Comparison of ENCODE assay signal across 24 cellular contexts in the genomic region with DNA sequence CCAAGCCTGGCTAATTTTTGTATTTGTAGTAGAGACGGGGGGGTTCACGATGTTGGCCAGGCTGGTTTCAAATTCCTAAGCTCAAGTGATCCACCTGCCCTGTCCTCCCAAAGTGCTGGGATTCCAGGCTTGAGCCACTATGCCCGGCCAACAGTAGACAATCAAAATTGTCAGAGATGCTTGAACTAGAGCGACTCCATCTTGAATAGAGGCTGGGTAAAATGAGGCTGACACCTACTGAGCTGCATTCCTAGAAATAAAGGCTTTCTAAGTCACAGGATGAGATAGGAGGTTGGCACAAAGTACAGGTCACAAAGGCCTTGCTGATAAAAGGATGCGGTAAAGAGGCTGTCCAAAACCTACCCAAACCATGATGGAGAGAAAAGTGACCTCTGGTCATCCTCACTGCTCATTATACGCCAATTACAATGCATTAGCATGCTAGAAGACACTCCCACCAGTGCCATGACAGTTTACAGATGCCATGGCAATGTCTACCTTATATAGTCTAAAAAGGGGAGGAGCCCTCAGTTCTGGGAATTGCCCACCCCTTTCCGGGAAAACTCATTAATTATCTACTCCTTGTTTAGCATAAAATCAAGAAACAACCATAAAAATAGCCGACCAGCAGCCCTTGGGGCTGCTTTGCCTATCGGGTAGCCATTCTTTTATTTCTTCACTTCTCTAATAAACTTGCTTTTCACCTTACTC.
"Had no signal": no experiment of that assay in that cellular context is flagged by ENCODE, and none has a peak within 500 bp of the region (broad histone marks: within the 10 kb centered on the region; RNA-seq: fewer than 3 reads in every experiment).

No MANE protein-coding gene starts in this region.

- H3K27ac Mint-ChIP-seq: activated CD8-positive, alpha-beta T cell treated with anti-CD3 and anti-CD28 coated beads, Interleukin-2, amount 10 ng/mL, durations not matched to agents 7 days and 5 days; activated naive CD4-positive, alpha-beta T cell treated with anti-CD3 and anti-CD28 coated beads, Interleukin-2, amount 50 U/mL, for 72 hours; activated naive CD8-positive, alpha-beta T cell treated with anti-CD3 and anti-CD28 coated beads, Interleukin-2, amount 50 U/mL, for 24 hours; activated T-cell treated with anti-CD3 and anti-CD28 coated beads, Interleukin-2, amount 50 U/mL, for 24 hours; activated T-helper 1 cell treated with anti-CD3 and anti-CD28 coated beads, Interleukin-12 subunit alpha, Interleukin-12 subunit beta, Interleukin-2, Interleukin-4 antibody, amounts not matched to agents 30 ng/mL and 10 ng/mL and 1 ng/mL, durations not matched to agents 14 hours and 24 hours and 36 hours; T-helper 1 cell treated with Interleukin-12 subunit alpha and Interleukin-12 subunit beta and Interleukin-4 antibody, amounts not matched to agents 30 μg/mL and 1 μg/mL, for 36 hours had no signal

- H3K27ac ChIP-seq: ascending aorta, body of pancreas, VCaP had no signal

- H3K4me1 ChIP-seq: body of pancreas had no signal

- H3K4me3 Mint-ChIP-seq: activated CD8-positive, alpha-beta T cell treated with anti-CD3 and anti-CD28 coated beads, Interleukin-2, amount 10 ng/mL, durations not matched to agents 7 days and 5 days; activated naive CD8-positive, alpha-beta T cell treated with anti-CD3 and anti-CD28 coated beads, Interleukin-2, amount 50 U/mL, for 24 hours; activated T-cell treated with anti-CD3 and anti-CD28 coated beads, Interleukin-2, amount 50 U/mL, for 24 hours; activated T-helper 1 cell treated with anti-CD3 and anti-CD28 coated beads, Interleukin-12 subunit alpha, Interleukin-12 subunit beta, Interleukin-2, Interleukin-4 antibody, amounts not matched to agents 30 ng/mL and 10 ng/mL and 1 ng/mL, durations not matched to agents 14 hours and 24 hours and 36 hours; central memory CD8-positive, alpha-beta T cell; T-helper 1 cell treated with Interleukin-12 subunit alpha and Interleukin-12 subunit beta and Interleukin-4 antibody, amounts not matched to agents 30 μg/mL and 1 μg/mL, for 36 hours had no signal

- H3K9me3 Mint-ChIP-seq: activated naive CD4-positive, alpha-beta T cell treated with anti-CD3 and anti-CD28 coated beads, Interleukin-2, amount 50 U/mL, for 72 hours; activated naive CD8-positive, alpha-beta T cell treated with anti-CD3 and anti-CD28 coated beads, Interleukin-2, amount 50 U/mL, for 24 hours; activated T-cell treated with anti-CD3 and anti-CD28 coated beads, Interleukin-2, amount 50 U/mL, for 24 hours; activated T-helper 1 cell treated with anti-CD3 and anti-CD28 coated beads, Interleukin-12 subunit alpha, Interleukin-12 subunit beta, Interleukin-2, Interleukin-4 antibody, amounts not matched to agents 30 ng/mL and 10 ng/mL and 1 ng/mL, durations not matched to agents 14 hours and 24 hours and 36 hours; central memory CD8-positive, alpha-beta T cell; T-helper 1 cell treated with Interleukin-12 subunit alpha and Interleukin-12 subunit beta and Interleukin-4 antibody, amounts not matched to agents 30 μg/mL and 1 μg/mL, for 36 hours had no signal

- H3K4me3 ChIP-seq: ascending aorta, body of pancreas had no signal

- DNase-seq: activated CD4-positive, alpha-beta T cell treated with anti-CD3 and anti-CD28 coated beads for 48 hours; activated CD4-positive, alpha-beta T cell treated with anti-CD3 and anti-CD28 coated beads, Interleukin-2, amount 50 U/mL, for 4 hours; activated CD4-positive, CD25-positive, alpha-beta regulatory T cell treated with anti-CD3 and anti-CD28 coated beads, Interleukin-2, amount 50 U/mL, for 72 hours; activated CD8-positive, alpha-beta T cell treated with anti-CD3 and anti-CD28 coated beads, Interleukin-2, amount 10 ng/mL, durations not matched to agents 7 days and 5 days; activated effector memory CD4-positive, alpha-beta T cell treated with Interleukin-2 at 50 U/mL for 16 hours; activated naive CD4-positive, alpha-beta T cell; activated naive CD8-positive, alpha-beta T cell treated with anti-CD3 and anti-CD28 coated beads, Interleukin-2, amount 50 U/mL, for 24 hours; activated T-cell treated with anti-CD3 and anti-CD28 coated beads, Interleukin-2, amount 50 U/mL, for 24 hours; amniotic stem cell; body of pancreas; Karpas-422; NCI-H1105 treated with DMSO at 0.1 percent for 48 hours; NCI-H1436 treated with DMSO at 0.1 percent for 48 hours; NCI-H187; NCI-H2081; NCI-H510A treated with DMSO at 0.1 percent for 48 hours; PC-3; SHP77 had no signal

- H3K36me3 ChIP-seq: ascending aorta had no signal

- ATAC-seq: activated CD8-positive, alpha-beta T cell treated with anti-CD3 and anti-CD28 coated beads, Interleukin-2, amount 10 ng/mL, durations not matched to agents 7 days and 5 days; activated naive CD4-positive, alpha-beta T cell treated with anti-CD3 and anti-CD28 coated beads, Interleukin-2, amount 50 U/mL, for 72 hours; activated naive CD8-positive, alpha-beta T cell treated with anti-CD3 and anti-CD28 coated beads, Interleukin-2, amount 50 U/mL, for 24 hours; body of pancreas; PC-3 had no signal

- H3K27me3 ChIP-seq: ascending aorta, body of pancreas had no signal

- H3K4me1 Mint-ChIP-seq: activated naive CD8-positive, alpha-beta T cell treated with anti-CD3 and anti-CD28 coated beads, Interleukin-2, amount 50 U/mL, for 24 hours; central memory CD8-positive, alpha-beta T cell had no signal

- H3K36me3 Mint-ChIP-seq: activated naive CD4-positive, alpha-beta T cell treated with anti-CD3 and anti-CD28 coated beads, Interleukin-2, amount 50 U/mL, for 72 hours had no signal

- H3K9me3 ChIP-seq: ascending aorta, body of pancreas had no signal
